ENCODE assay signal across 1 cellular context in genomic region chr2:128369626-128370467, GRCh38.
TF ChIP-seq lines count a peak whose summit lies in the region.

No MANE protein-coding gene starts in this region.

TF ChIP-seq in WTC11, 78 proteins besides CTCF, POLR2A, EP300 and RAD21:
- TF ChIP-seq ATF2 (CRISPR knock-in tag; IDR thresholded peaks at IDR 0.05; ENCODE audit: borderline replicate concordance, low read depth) (no peak), FOXP1 (CRISPR knock-in tag; IDR thresholded peaks at IDR 0.05; ENCODE audit: borderline replicate concordance) (no peak), ZNF138 (CRISPR knock-in tag; conservative IDR thresholded peaks at IDR 0.05) (no peak), ATF3 (CRISPR knock-in tag; conservative IDR thresholded peaks at IDR 0.05) (no peak), ZNF281 (CRISPR knock-in tag; IDR thresholded peaks at IDR 0.05) (no peak), CDX4 (CRISPR knock-in tag; IDR thresholded peaks at IDR 0.05; ENCODE audit: borderline replicate concordance) (no peak), CBFB (CRISPR knock-in tag; IDR thresholded peaks at IDR 0.05; ENCODE audit: low read depth) (no peak), ZMAT4 (CRISPR knock-in tag; IDR thresholded peaks at IDR 0.05) (no peak)
